Comparison of ENCODE assay signal across 28 cellular contexts in the genomic region with DNA sequence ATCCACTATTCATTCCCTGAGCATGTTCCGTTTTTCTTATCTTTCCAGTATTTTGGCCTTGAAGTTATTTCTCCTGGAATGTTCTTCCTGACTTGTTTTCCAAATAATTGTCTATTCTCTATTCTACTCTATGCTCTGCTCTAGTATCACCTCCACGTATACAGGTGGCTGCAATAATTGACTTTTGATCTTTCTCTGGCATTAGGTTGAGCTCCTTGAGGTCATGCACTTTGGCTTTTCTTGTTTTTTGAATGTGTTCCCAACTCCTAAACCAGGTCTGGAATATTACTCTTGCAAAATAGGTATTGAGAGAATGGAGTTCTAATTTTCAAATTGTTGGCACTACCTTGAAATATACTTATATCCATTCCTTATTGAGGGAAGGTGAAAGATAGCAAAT.
"Had no signal": no experiment of that assay in that cellular context is flagged by ENCODE, and none has a peak within 500 bp of the region (broad histone marks: within the 10 kb centered on the region; RNA-seq: fewer than 3 reads in every experiment).

No MANE protein-coding gene starts in this region.

- H3K4me3 ChIP-seq: colonic mucosa, coronary artery, dorsolateral prefrontal cortex, esophagus muscularis mucosa, esophagus squamous epithelium, gastrocnemius medialis, gastroesophageal sphincter, heart left ventricle, heart right ventricle had no signal

- H3K27me3 ChIP-seq: colonic mucosa, dorsolateral prefrontal cortex, esophagus muscularis mucosa, esophagus squamous epithelium, foreskin keratinocyte, gastrocnemius medialis, gastroesophageal sphincter, heart left ventricle, heart right ventricle had no signal

- H3K4me1 ChIP-seq: esophagus muscularis mucosa, esophagus squamous epithelium, foreskin keratinocyte, gastrocnemius medialis, gastroesophageal sphincter, heart left ventricle, heart right ventricle had no signal

- H3K27ac ChIP-seq: colonic mucosa, coronary artery, dorsolateral prefrontal cortex, epithelial cell of prostate, esophagus muscularis mucosa, esophagus squamous epithelium, foreskin keratinocyte, gastrocnemius medialis, gastroesophageal sphincter, heart left ventricle, heart right ventricle had no signal

- ATAC-seq: effector memory CD8-positive, alpha-beta T cell; esophagus mucosa; foreskin keratinocyte; gastrocnemius medialis; gastroesophageal sphincter; heart left ventricle; heart right ventricle had no signal

- FAIRE-seq: colon, endometrium, endothelial cell of umbilical vein, frontal cortex had no signal

- H3K9me3 ChIP-seq: colonic mucosa, esophagus muscularis mucosa, esophagus squamous epithelium, gastrocnemius medialis, gastroesophageal sphincter, heart left ventricle, heart right ventricle had no signal

- H3K36me3 ChIP-seq: colonic mucosa, esophagus muscularis mucosa, esophagus squamous epithelium, gastrocnemius medialis, gastroesophageal sphincter, heart left ventricle, heart right ventricle had no signal

- DNase-seq: colonic mucosa; cortex of kidney; dermis blood vessel endothelial cell; dorsolateral prefrontal cortex; effector CD4-positive, alpha-beta T cell; effector CD8-positive, alpha-beta T cell; effector memory CD4-positive, alpha-beta T cell; effector memory CD8-positive, alpha-beta T cell; endodermal cell; erythroblast; esophagus squamous epithelium; foreskin fibroblast; foreskin keratinocyte; foreskin melanocyte; gastrocnemius medialis; glutamatergic neuron; head of caudate nucleus; heart left ventricle; heart right ventricle had no signal
